In genomic region chr1:35428360-35428759, GRCh38 we compare ENCODE assay signal across 16 cellular contexts.
DNase-seq lines count a peak whose midpoint lies in the region; ATAC-seq and TF ChIP-seq lines count a peak whose summit lies in the region.
"Had no signal": no experiment of that assay in that cellular context is flagged by ENCODE, and none has a peak within 500 bp of the region (broad histone marks: within the 10 kb centered on the region; RNA-seq: fewer than 3 reads in every experiment).

No MANE protein-coding gene starts in this region.

- intact Hi-C loops in mucosa of descending colon (cut with DNase I, micrococcal nuclease) = no loop called here

- H3K27me3 ChIP-seq in endodermal cell (ENCODE audit: control insufficient read depth, insufficient read depth, low read length, poor library complexity, severe bottlenecking) = no peaks in the 10 kb centered on the region
- H3K27me3 ChIP-seq: BE2C had no signal

- H3K27ac ChIP-seq in endodermal cell (ENCODE audit: low read depth, low read length) = no peak overlapping the region

- peaks cover 4% of the 10 kb centered on the region for H3K9me3 Mint-ChIP-seq in activated T-helper 17 cell treated with anti-CD3 and anti-CD28 coated beads, Interleukin-2, amount 50 U/mL, for 72 hours
- H3K9me3 Mint-ChIP-seq in endodermal cell = peaks cover 3% of the 10 kb centered on the region
- H3K9me3 Mint-ChIP-seq: CD4-positive, alpha-beta T cell; GM23338 had no signal

- no peak overlapping the region for H3K4me3 Mint-ChIP-seq in T-helper 17 cell
- H3K4me3 Mint-ChIP-seq in activated T-helper 17 cell treated with anti-CD3 and anti-CD28 coated beads, Interleukin-2, amount 50 U/mL, for 72 hours = no peak overlapping the region
- no peak overlapping the region for H3K4me3 Mint-ChIP-seq in endodermal cell
- H3K4me3 Mint-ChIP-seq: CD4-positive, alpha-beta T cell; GM23338; IgD-negative memory B cell had no signal

- H3K36me3 ChIP-seq in endodermal cell (ENCODE audit: control insufficient read depth, insufficient read depth, low read length) (peaks cover 45% of the 10 kb centered on the region), mucosa of descending colon (ENCODE audit: low read depth) (no peaks in the 10 kb centered on the region)
- H3K36me3 ChIP-seq: BE2C had no signal

- ATAC-seq in T-helper 17 cell = no peak
- ATAC-seq in activated T-helper 17 cell treated with anti-CD3 and anti-CD28 coated beads, Interleukin-2, amount 50 U/mL, for 72 hours (replicated peaks) = no peak
- ATAC-seq in mucosa of descending colon = peak; percentile 68
- no peak for ATAC-seq in GM21367 (IDR thresholded peaks at IDR 0.05; ENCODE audit: unreplicated experiment)
- ATAC-seq: HepG2 had no signal

- no peak overlapping the region for H3K4me3 ChIP-seq in endodermal cell (ENCODE audit: low read length)
- no peak overlapping the region for H3K4me3 ChIP-seq in mucosa of descending colon
- H3K4me3 ChIP-seq: GM23338 had no signal

- H3K27me3 Mint-ChIP-seq in T-helper 17 cell (no peaks in the 10 kb centered on the region), endodermal cell (ENCODE audit: insufficient read depth) (no peaks in the 10 kb centered on the region)
- H3K27me3 Mint-ChIP-seq in activated T-helper 17 cell treated with anti-CD3 and anti-CD28 coated beads, Interleukin-2, amount 50 U/mL, for 72 hours = no peaks in the 10 kb centered on the region
- H3K27me3 Mint-ChIP-seq: CD4-positive, alpha-beta T cell; IgD-negative memory B cell had no signal

- H3K9me3 ChIP-seq in T-helper 17 cell (ENCODE audit: control insufficient read depth, low read length, poor library complexity, severe bottlenecking) (no peaks in the 10 kb centered on the region), endodermal cell (ENCODE audit: control insufficient read depth, low read length) (no peaks in the 10 kb centered on the region), mucosa of descending colon (no peaks in the 10 kb centered on the region)
- H3K9me3 ChIP-seq: BE2C, Caco-2 had no signal

- WGBS in endodermal cell (ENCODE audit: insufficient coverage in 1 of 2, insufficient read length in 1 of 2), 2 experiments = 96% methylated on average over 3 to 7 of the region's 7 CpGs

- TF ChIP-seq CTCF in endodermal cell (conservative IDR thresholded peaks at IDR 0.05) = no peak
- no peak for TF ChIP-seq CTCF in mucosa of descending colon (IDR thresholded peaks at IDR 0.05)

- H3K27ac Mint-ChIP-seq in T-helper 17 cell (peak overlapping the region; percentile 84), endodermal cell (peak overlapping the region; percentile 16)
- peak overlapping the region; percentile 76 for H3K27ac Mint-ChIP-seq in activated T-helper 17 cell treated with anti-CD3 and anti-CD28 coated beads, Interleukin-2, amount 50 U/mL, for 72 hours
- H3K27ac Mint-ChIP-seq: CD4-positive, alpha-beta T cell; GM23338; IgD-negative memory B cell had no signal

- H3K9ac ChIP-seq in endodermal cell (ENCODE audit: extremely low read depth, low read length, poor library complexity, severe bottlenecking) = no peak overlapping the region

- DNase-seq in T-helper 17 cell = no peak
- DNase-seq in endodermal cell = no peak
- DNase-seq in mucosa of descending colon = peak in 1 of 3 donors; percentile 18
- DNase-seq in cerebellar cortex (ENCODE audit: low spot score) = no peak
- no peak for DNase-seq in putamen (ENCODE audit: low spot score)
- DNase-seq: ACHN; BE2C; C1 segment of cervical spinal cord; Caco-2; CD4-positive, alpha-beta T cell; HCEC 1CT had no signal

- no peaks in the 10 kb centered on the region for H3K36me3 Mint-ChIP-seq in T-helper 17 cell (ENCODE audit: low read depth)
- H3K36me3 Mint-ChIP-seq in activated T-helper 17 cell treated with anti-CD3 and anti-CD28 coated beads, Interleukin-2, amount 50 U/mL, for 72 hours (ENCODE audit: low read depth) = peaks cover 24% of the 10 kb centered on the region
- H3K36me3 Mint-ChIP-seq in endodermal cell (ENCODE audit: low read depth) = peaks cover 50% of the 10 kb centered on the region

- H3K4me1 Mint-ChIP-seq in T-helper 17 cell (peaks cover 19% of the 10 kb centered on the region), endodermal cell (peaks cover 41% of the 10 kb centered on the region)
- H3K4me1 Mint-ChIP-seq in activated T-helper 17 cell treated with anti-CD3 and anti-CD28 coated beads, Interleukin-2, amount 50 U/mL, for 72 hours = peaks cover 27% of the 10 kb centered on the region

- peaks cover 3% of the 10 kb centered on the region for H3K4me1 ChIP-seq in endodermal cell (ENCODE audit: control insufficient read depth, insufficient read depth, low read length)
- no peaks in the 10 kb centered on the region for H3K4me1 ChIP-seq in mucosa of descending colon (ENCODE audit: low read depth)
- H3K4me1 ChIP-seq: BE2C, Caco-2 had no signal

Comparison
In these comparisons a context has a peak if more than half of its experiments do, and no peak if none do; other contexts are left out.
1. H3K27ac Mint-ChIP-seq: peak in every context shown above with its lines; median percentile 84 in T-helper 17 cell; 76 in activated T-helper 17 cell treated with anti-CD3 and anti-CD28 coated beads, Interleukin-2, amount 50 U/mL, for 72 hours; 16 in endodermal cell.